ENCODE assay signal across 1 cellular context in the genomic region with DNA sequence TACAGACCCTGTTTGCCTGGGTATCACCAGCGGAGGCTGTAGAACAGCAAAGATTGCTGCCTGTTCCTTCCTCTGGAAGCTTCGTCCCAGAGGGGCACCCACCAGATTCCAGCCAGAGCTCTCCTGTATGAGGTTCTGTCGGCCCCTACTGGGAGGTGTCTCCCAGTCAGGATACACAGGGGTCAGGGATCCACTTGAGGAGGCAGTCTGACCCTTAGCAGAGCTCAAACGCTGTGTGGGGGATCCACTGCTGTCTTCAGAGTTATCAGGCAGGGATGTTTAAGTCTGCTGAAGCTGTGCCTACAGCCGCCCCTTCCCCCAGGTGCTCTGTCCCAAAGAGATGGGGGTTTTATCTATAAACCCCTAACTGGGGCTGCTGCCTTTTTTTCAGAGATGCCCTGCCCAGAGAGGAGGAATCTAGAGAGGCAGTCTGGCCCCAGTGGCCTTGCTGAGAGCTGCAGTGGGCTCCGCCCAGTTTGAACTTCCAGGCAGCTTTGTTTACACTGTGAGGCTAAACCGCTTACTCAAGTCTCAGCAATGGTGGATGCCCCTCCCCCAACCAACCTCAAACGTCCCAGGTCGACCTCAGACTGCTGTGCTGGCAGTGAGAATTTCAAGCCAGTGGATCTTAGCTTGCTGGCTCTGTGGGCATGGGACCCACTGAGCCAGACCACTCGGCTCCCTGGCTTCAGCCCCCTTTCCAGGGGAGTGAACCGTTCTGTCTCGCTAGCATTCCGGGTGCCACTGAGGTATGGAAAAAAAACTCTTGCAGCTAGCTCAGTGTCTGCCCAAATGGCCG.
TF ChIP-seq lines count a peak whose summit lies in the region.
"Not testable (repeated sequence)": the region's sequence is repeated elsewhere in the genome, so short reads cannot be mapped to it uniquely, and the experiment has no call there.

No MANE protein-coding gene starts in this region.

TF ChIP-seq in HepG2, 621 proteins besides CTCF, POLR2A, EP300 and RAD21 (continued from another document and continues in another):
- TF ChIP-seq, protein P1, sequence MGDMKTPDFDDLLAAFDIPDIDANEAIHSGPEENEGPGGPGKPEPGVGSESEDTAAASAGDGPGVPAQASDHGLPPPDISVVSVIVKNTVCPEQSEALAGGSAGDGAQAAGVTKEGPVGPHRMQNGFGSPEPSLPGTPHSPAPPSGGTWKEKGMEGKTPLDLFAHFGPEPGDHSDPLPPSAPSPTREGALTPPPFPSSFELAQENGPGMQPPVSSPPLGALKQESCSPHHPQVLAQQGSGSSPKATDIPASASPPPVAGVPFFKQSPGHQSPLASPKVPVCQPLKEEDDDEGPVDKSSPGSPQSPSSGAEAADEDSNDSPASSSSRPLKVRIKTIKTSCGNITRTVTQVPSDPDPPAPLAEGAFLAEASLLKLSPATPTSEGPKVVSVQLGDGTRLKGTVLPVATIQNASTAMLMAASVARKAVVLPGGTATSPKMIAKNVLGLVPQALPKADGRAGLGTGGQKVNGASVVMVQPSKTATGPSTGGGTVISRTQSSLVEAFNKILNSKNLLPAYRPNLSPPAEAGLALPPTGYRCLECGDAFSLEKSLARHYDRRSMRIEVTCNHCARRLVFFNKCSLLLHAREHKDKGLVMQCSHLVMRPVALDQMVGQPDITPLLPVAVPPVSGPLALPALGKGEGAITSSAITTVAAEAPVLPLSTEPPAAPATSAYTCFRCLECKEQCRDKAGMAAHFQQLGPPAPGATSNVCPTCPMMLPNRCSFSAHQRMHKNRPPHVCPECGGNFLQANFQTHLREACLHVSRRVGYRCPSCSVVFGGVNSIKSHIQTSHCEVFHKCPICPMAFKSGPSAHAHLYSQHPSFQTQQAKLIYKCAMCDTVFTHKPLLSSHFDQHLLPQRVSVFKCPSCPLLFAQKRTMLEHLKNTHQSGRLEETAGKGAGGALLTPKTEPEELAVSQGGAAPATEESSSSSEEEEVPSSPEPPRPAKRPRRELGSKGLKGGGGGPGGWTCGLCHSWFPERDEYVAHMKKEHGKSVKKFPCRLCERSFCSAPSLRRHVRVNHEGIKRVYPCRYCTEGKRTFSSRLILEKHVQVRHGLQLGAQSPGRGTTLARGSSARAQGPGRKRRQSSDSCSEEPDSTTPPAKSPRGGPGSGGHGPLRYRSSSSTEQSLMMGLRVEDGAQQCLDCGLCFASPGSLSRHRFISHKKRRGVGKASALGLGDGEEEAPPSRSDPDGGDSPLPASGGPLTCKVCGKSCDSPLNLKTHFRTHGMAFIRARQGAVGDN (CRISPR knock-in tag; IDR thresholded peaks at IDR 0.05): peak; percentile 73
- TF ChIP-seq BCL6 (CRISPR knock-in tag; IDR thresholded peaks at IDR 0.05) (peak; percentile 80), SOX5 (CRISPR knock-in tag; IDR thresholded peaks at IDR 0.05; ENCODE audit: borderline replicate concordance) (peak; percentile 61; the same call in 1 of the 2 replicates), SP1 (CRISPR knock-in tag; IDR thresholded peaks at IDR 0.05) (peak; percentile 24; the same call in 1 of the 2 replicates), MIER3 (CRISPR knock-in tag; IDR thresholded peaks at IDR 0.05; ENCODE audit: borderline replicate concordance) (peak; percentile 66; the same call in 1 of the 2 replicates), LCORL (CRISPR knock-in tag; IDR thresholded peaks at IDR 0.05) (peak; percentile 82), ZFP1 (CRISPR knock-in tag; IDR thresholded peaks at IDR 0.05) (0 out of 2 replicates have a peak, but pooled peaks have one; percentile 38), FOXA3 (CRISPR knock-in tag; IDR thresholded peaks at IDR 0.05) (peak; percentile 94), ZNF24 (IDR thresholded peaks at IDR 0.05) (0 out of 2 replicates have a peak, but pooled peaks have one; percentile 11), MED1 (CRISPR knock-in tag; IDR thresholded peaks at IDR 0.05) (peak; percentile 60), ERF (CRISPR knock-in tag; IDR thresholded peaks at IDR 0.05) (peak; percentile 62; the same call in 1 of the 2 replicates), TRIM24 (CRISPR knock-in tag; IDR thresholded peaks at IDR 0.05) (0 out of 2 replicates have a peak, but pooled peaks have one; percentile 18), ZNF7 (CRISPR knock-in tag; IDR thresholded peaks at IDR 0.05) (0 out of 2 replicates have a peak, but pooled peaks have one; percentile 27), RARA (CRISPR knock-in tag; IDR thresholded peaks at IDR 0.05) (peak; percentile 84), KAT8 (CRISPR knock-in tag; IDR thresholded peaks at IDR 0.05) (peak; percentile 69; the same call in 1 of the 2 replicates), RCOR2 (CRISPR knock-in tag; IDR thresholded peaks at IDR 0.05) (peak; percentile 46; the same call in 1 of the 2 replicates), ARNTL (CRISPR knock-in tag; IDR thresholded peaks at IDR 0.05) (peak; percentile 44; the same call in 1 of the 2 replicates), KDM3A (CRISPR knock-in tag; IDR thresholded peaks at IDR 0.05; ENCODE audit: low read depth) (0 out of 2 replicates have a peak, but pooled peaks have one; percentile 68), ZMYM3 (CRISPR knock-in tag; IDR thresholded peaks at IDR 0.05) (peak; percentile 21; the same call in 1 of the 2 replicates), PHF21A (CRISPR knock-in tag; IDR thresholded peaks at IDR 0.05) (peak; percentile 66; the same call in 1 of the 2 replicates), FOXC1 (CRISPR knock-in tag; IDR thresholded peaks at IDR 0.05; ENCODE audit: borderline replicate concordance) (peak; percentile 74; the same call in 1 of the 2 replicates), KDM2A (CRISPR knock-in tag; IDR thresholded peaks at IDR 0.05; ENCODE audit: borderline replicate concordance, low read depth) (peak; percentile 46; the same call in 1 of the 2 replicates), ISL2 (CRISPR knock-in tag; IDR thresholded peaks at IDR 0.05) (peak; percentile 80), YEATS4 (CRISPR knock-in tag; IDR thresholded peaks at IDR 0.05; ENCODE audit: borderline replicate concordance) (peak; percentile 55; the same call in 1 of the 2 replicates)
- TF ChIP-seq, protein P2, sequence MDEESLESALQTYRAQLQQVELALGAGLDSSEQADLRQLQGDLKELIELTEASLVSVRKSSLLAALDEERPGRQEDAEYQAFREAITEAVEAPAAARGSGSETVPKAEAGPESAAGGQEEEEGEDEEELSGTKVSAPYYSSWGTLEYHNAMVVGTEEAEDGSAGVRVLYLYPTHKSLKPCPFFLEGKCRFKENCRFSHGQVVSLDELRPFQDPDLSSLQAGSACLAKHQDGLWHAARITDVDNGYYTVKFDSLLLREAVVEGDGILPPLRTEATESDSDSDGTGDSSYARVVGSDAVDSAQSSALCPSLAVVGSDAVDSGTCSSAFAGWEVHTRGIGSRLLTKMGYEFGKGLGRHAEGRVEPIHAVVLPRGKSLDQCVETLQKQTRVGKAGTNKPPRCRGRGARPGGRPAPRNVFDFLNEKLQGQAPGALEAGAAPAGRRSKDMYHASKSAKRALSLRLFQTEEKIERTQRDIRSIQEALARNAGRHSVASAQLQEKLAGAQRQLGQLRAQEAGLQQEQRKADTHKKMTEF (CRISPR knock-in tag; IDR thresholded peaks at IDR 0.05): peak; percentile 69
- TF ChIP-seq, protein P3, sequence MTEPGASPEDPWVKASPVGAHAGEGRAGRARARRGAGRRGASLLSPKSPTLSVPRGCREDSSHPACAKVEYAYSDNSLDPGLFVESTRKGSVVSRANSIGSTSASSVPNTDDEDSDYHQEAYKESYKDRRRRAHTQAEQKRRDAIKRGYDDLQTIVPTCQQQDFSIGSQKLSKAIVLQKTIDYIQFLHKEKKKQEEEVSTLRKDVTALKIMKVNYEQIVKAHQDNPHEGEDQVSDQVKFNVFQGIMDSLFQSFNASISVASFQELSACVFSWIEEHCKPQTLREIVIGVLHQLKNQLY (CRISPR knock-in tag; IDR thresholded peaks at IDR 0.05): 0 out of 2 replicates have a peak, but pooled peaks have one; percentile 42
- not testable (repeated sequence) for TF ChIP-seq SP1, LCORL (IDR thresholded peaks at IDR 0.05)
- TF ChIP-seq, protein P4, sequence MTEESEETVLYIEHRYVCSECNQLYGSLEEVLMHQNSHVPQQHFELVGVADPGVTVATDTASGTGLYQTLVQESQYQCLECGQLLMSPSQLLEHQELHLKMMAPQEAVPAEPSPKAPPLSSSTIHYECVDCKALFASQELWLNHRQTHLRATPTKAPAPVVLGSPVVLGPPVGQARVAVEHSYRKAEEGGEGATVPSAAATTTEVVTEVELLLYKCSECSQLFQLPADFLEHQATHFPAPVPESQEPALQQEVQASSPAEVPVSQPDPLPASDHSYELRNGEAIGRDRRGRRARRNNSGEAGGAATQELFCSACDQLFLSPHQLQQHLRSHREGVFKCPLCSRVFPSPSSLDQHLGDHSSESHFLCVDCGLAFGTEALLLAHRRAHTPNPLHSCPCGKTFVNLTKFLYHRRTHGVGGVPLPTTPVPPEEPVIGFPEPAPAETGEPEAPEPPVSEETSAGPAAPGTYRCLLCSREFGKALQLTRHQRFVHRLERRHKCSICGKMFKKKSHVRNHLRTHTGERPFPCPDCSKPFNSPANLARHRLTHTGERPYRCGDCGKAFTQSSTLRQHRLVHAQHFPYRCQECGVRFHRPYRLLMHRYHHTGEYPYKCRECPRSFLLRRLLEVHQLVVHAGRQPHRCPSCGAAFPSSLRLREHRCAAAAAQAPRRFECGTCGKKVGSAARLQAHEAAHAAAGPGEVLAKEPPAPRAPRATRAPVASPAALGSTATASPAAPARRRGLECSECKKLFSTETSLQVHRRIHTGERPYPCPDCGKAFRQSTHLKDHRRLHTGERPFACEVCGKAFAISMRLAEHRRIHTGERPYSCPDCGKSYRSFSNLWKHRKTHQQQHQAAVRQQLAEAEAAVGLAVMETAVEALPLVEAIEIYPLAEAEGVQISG (CRISPR knock-in tag; IDR thresholded peaks at IDR 0.05): peak; percentile 75
- TF ChIP-seq, protein P5, sequence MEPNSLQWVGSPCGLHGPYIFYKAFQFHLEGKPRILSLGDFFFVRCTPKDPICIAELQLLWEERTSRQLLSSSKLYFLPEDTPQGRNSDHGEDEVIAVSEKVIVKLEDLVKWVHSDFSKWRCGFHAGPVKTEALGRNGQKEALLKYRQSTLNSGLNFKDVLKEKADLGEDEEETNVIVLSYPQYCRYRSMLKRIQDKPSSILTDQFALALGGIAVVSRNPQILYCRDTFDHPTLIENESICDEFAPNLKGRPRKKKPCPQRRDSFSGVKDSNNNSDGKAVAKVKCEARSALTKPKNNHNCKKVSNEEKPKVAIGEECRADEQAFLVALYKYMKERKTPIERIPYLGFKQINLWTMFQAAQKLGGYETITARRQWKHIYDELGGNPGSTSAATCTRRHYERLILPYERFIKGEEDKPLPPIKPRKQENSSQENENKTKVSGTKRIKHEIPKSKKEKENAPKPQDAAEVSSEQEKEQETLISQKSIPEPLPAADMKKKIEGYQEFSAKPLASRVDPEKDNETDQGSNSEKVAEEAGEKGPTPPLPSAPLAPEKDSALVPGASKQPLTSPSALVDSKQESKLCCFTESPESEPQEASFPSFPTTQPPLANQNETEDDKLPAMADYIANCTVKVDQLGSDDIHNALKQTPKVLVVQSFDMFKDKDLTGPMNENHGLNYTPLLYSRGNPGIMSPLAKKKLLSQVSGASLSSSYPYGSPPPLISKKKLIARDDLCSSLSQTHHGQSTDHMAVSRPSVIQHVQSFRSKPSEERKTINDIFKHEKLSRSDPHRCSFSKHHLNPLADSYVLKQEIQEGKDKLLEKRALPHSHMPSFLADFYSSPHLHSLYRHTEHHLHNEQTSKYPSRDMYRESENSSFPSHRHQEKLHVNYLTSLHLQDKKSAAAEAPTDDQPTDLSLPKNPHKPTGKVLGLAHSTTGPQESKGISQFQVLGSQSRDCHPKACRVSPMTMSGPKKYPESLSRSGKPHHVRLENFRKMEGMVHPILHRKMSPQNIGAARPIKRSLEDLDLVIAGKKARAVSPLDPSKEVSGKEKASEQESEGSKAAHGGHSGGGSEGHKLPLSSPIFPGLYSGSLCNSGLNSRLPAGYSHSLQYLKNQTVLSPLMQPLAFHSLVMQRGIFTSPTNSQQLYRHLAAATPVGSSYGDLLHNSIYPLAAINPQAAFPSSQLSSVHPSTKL (CRISPR knock-in tag; IDR thresholded peaks at IDR 0.05): peak; percentile 94
- TF ChIP-seq, protein P6, sequence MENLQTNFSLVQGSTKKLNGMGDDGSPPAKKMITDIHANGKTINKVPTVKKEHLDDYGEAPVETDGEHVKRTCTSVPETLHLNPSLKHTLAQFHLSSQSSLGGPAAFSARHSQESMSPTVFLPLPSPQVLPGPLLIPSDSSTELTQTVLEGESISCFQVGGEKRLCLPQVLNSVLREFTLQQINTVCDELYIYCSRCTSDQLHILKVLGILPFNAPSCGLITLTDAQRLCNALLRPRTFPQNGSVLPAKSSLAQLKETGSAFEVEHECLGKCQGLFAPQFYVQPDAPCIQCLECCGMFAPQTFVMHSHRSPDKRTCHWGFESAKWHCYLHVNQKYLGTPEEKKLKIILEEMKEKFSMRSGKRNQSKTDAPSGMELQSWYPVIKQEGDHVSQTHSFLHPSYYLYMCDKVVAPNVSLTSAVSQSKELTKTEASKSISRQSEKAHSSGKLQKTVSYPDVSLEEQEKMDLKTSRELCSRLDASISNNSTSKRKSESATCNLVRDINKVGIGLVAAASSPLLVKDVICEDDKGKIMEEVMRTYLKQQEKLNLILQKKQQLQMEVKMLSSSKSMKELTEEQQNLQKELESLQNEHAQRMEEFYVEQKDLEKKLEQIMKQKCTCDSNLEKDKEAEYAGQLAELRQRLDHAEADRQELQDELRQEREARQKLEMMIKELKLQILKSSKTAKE (CRISPR knock-in tag; IDR thresholded peaks at IDR 0.05; ENCODE audit: borderline replicate concordance): peak; percentile 52; the same call in 1 of the 2 replicates
- TF ChIP-seq, protein P7, sequence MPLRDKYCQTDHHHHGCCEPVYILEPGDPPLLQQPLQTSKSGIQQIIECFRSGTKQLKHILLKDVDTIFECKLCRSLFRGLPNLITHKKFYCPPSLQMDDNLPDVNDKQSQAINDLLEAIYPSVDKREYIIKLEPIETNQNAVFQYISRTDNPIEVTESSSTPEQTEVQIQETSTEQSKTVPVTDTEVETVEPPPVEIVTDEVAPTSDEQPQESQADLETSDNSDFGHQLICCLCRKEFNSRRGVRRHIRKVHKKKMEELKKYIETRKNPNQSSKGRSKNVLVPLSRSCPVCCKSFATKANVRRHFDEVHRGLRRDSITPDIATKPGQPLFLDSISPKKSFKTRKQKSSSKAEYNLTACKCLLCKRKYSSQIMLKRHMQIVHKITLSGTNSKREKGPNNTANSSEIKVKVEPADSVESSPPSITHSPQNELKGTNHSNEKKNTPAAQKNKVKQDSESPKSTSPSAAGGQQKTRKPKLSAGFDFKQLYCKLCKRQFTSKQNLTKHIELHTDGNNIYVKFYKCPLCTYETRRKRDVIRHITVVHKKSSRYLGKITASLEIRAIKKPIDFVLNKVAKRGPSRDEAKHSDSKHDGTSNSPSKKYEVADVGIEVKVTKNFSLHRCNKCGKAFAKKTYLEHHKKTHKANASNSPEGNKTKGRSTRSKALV (CRISPR knock-in tag; IDR thresholded peaks at IDR 0.05): 0 out of 2 replicates have a peak, but pooled peaks have one; percentile 36
- TF ChIP-seq, protein P8, sequence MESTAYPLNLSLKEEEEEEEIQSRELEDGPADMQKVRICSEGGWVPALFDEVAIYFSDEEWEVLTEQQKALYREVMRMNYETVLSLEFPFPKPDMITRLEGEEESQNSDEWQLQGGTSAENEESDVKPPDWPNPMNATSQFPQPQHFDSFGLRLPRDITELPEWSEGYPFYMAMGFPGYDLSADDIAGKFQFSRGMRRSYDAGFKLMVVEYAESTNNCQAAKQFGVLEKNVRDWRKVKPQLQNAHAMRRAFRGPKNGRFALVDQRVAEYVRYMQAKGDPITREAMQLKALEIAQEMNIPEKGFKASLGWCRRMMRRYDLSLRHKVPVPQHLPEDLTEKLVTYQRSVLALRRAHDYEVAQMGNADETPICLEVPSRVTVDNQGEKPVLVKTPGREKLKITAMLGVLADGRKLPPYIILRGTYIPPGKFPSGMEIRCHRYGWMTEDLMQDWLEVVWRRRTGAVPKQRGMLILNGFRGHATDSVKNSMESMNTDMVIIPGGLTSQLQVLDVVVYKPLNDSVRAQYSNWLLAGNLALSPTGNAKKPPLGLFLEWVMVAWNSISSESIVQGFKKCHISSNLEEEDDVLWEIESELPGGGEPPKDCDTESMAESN (CRISPR knock-in tag; conservative IDR thresholded peaks at IDR 0.05): peak; percentile 75
